In genomic region chr6:45836984-45837383, GRCh38 we compare ENCODE assay signal across 16 cellular contexts.
"Had no signal": no experiment of that assay in that cellular context is flagged by ENCODE, and none has a peak within 500 bp of the region (broad histone marks: within the 10 kb centered on the region; RNA-seq: fewer than 3 reads in every experiment).

No MANE protein-coding gene starts in this region.

- H3K36me3 ChIP-seq: adrenal gland, pancreas, upper lobe of left lung had no signal

- DNase-seq: activated CD4-positive, alpha-beta T cell treated with anti-CD3 and anti-CD28 coated beads, Interleukin-2, amount 50 U/mL, for 1 hour; activated CD8-positive, alpha-beta memory T cell treated with anti-CD3 and anti-CD28 coated beads, Interleukin-2, amount 10 ng/mL, durations not matched to agents 7 days and 5 days; activated T-cell treated with anti-CD3 and anti-CD28 coated beads, Interleukin-2, amount 50 U/mL, for 48 hours; adrenal gland; central memory CD4-positive, alpha-beta T cell; effector CD4-positive, alpha-beta T cell; foreskin melanocyte; head of caudate nucleus; kidney; small intestine; SW 1271; T1000; upper lobe of left lung had no signal

- H3K4me3 Mint-ChIP-seq: activated CD8-positive, alpha-beta memory T cell treated with anti-CD3 and anti-CD28 coated beads, Interleukin-2, amount 10 ng/mL, durations not matched to agents 7 days and 5 days had no signal

- ATAC-seq: activated CD8-positive, alpha-beta memory T cell treated with anti-CD3 and anti-CD28 coated beads, Interleukin-2, amount 10 ng/mL, durations not matched to agents 7 days and 5 days; pancreas had no signal

- H3K4me1 ChIP-seq: adrenal gland, pancreas, upper lobe of left lung had no signal

- H3K27ac ChIP-seq: adrenal gland, coronary artery, pancreas, upper lobe of left lung, VCaP had no signal

- H3K4me3 ChIP-seq: adrenal gland, coronary artery, pancreas, upper lobe of left lung had no signal

- H3K36me3 Mint-ChIP-seq: activated CD8-positive, alpha-beta memory T cell treated with anti-CD3 and anti-CD28 coated beads, Interleukin-2, amount 10 ng/mL, durations not matched to agents 7 days and 5 days had no signal

- H3K27me3 Mint-ChIP-seq: activated CD8-positive, alpha-beta memory T cell treated with anti-CD3 and anti-CD28 coated beads, Interleukin-2, amount 10 ng/mL, durations not matched to agents 7 days and 5 days had no signal

- H3K27ac Mint-ChIP-seq: activated CD8-positive, alpha-beta memory T cell treated with anti-CD3 and anti-CD28 coated beads, Interleukin-2, amount 10 ng/mL, durations not matched to agents 7 days and 5 days had no signal

- H3K9me3 ChIP-seq: adrenal gland, pancreas, upper lobe of left lung had no signal
